1 cellular context compared by ENCODE assay signal in genomic region chr11:75560644-75561043, GRCh38.
TF ChIP-seq lines count a peak whose summit lies in the region.

No MANE protein-coding gene starts in this region.

TF ChIP-seq in H1, 55 proteins besides CTCF, POLR2A, EP300 and RAD21:
- no peak for TF ChIP-seq RXRA (IDR thresholded peaks at IDR 0.05; ENCODE audit: insufficient read depth, low read depth, low read length)
- TF ChIP-seq SP1 (IDR thresholded peaks at IDR 0.05; ENCODE audit: low read depth, low read length): no peak
- no peak for TF ChIP-seq ATF2 (IDR thresholded peaks at IDR 0.05; ENCODE audit: low read length)
- TF ChIP-seq BRCA1 (IDR thresholded peaks at IDR 0.05; ENCODE audit: low read depth, low read length): no peak
- no peak for TF ChIP-seq E2F6 (IDR thresholded peaks at IDR 0.05)
- TF ChIP-seq GTF2F1 (IDR thresholded peaks at IDR 0.05; ENCODE audit: borderline replicate concordance, low read depth, low read length): no peak
- TF ChIP-seq TCF12 (IDR thresholded peaks at IDR 0.05; ENCODE audit: low read depth, low read length): no peak
- no peak for TF ChIP-seq NANOG (IDR thresholded peaks at IDR 0.05; ENCODE audit: insufficient read depth, low read depth, low read length, poor library complexity, severe bottlenecking)
- no peak for TF ChIP-seq TAF1 (IDR thresholded peaks at IDR 0.05; ENCODE audit: low read depth, low read length)
- no peak for TF ChIP-seq HDAC6 (IDR thresholded peaks at IDR 0.05; ENCODE audit: low read depth, low read length)
TF ChIP-seq in H1: peak in this region for 0.
